ENCODE assay signal across 21 cellular contexts in the genomic region with DNA sequence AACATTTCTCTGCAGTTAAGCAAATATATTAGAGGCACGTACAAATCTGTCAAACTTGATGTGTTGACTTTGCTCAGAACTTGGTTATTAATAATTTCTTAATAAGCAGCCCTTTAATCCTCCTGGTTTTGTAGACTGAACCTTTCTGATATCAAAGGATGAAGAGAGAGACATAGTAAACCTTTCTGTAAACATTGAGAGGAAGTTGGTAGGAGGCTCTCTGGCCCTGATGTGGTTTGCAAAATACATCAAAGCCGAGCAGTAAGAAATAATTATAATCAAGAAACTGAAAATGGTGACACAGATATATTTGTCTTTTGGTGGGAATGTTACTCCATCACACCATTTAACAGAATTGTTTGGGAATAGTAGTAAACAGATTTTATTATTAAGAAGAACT.
"Had no signal": no experiment of that assay in that cellular context is flagged by ENCODE, and none has a peak within 500 bp of the region (broad histone marks: within the 10 kb centered on the region; RNA-seq: fewer than 3 reads in every experiment).

No MANE protein-coding gene starts in this region.

- H3K79me2 ChIP-seq: hepatocyte had no signal

- H3K27me3 ChIP-seq: adrenal gland, breast epithelium, hepatocyte, thyroid gland had no signal

- H3K4me3 ChIP-seq: adrenal gland, breast epithelium, hepatocyte, lung, thyroid gland had no signal

- FAIRE-seq: astrocyte, islet of Langerhans had no signal

- ATAC-seq: activated CD8-positive, alpha-beta T cell treated with anti-CD3 and anti-CD28 coated beads, Interleukin-2, amount 10 ng/mL, durations not matched to agents 7 days and 5 days; left lobe of liver had no signal

- H3K27ac ChIP-seq: adrenal gland, breast epithelium, hepatocyte, thyroid gland had no signal

- H3K9me3 ChIP-seq: adrenal gland, breast epithelium, thyroid gland had no signal

- H2AFZ ChIP-seq: hepatocyte had no signal

- DNase-seq: activated CD4-positive, alpha-beta T cell treated with anti-CD3 and anti-CD28 coated beads, Interleukin-2, amount 10 ng/mL, durations not matched to agents 24 days and 14 days; activated CD4-positive, CD25-positive, alpha-beta regulatory T cell; activated CD8-positive, alpha-beta T cell treated with anti-CD3 and anti-CD28 coated beads, Interleukin-2, amount 10 ng/mL, durations not matched to agents 7 days and 5 days; activated naive CD4-positive, alpha-beta T cell treated with anti-CD3 and anti-CD28 coated beads for 36 hours; activated T-cell treated with anti-CD3 and anti-CD28 coated beads, Interleukin-2, amount 50 U/mL, for 24 hours; adrenal gland; dermis blood vessel endothelial cell; effector memory CD4-positive, alpha-beta T cell; nephron progenitor cell; nucleus accumbens; posterior cingulate gyrus; retina; SW 1271; T-helper 9 cell; thyroid gland had no signal

- H3K36me3 ChIP-seq: adrenal gland, breast epithelium, thyroid gland had no signal

- H3K4me2 ChIP-seq: hepatocyte had no signal

- H3K4me1 ChIP-seq: adrenal gland, breast epithelium, thyroid gland had no signal
